ENCODE assay signal across 9 cellular contexts in genomic region chr14:65940056-65940735, GRCh38.
DNase-seq lines count a peak whose midpoint lies in the region; ATAC-seq, FAIRE-seq and TF ChIP-seq lines count a peak whose summit lies in the region.
"Had no signal": no experiment of that assay in that cellular context is flagged by ENCODE, and none has a peak within 500 bp of the region (broad histone marks: within the 10 kb centered on the region; RNA-seq: fewer than 3 reads in every experiment).

No MANE protein-coding gene starts in this region.

- peak; percentile 5 for FAIRE-seq in GM12891 (lab: Jason Lieb, UNC)

- TF ChIP-seq POLR2A in GM12891 (IDR thresholded peaks at IDR 0.05; ENCODE audit: low read depth, low read length): no peak
- TF ChIP-seq POLR2A in GM18505 (IDR thresholded peaks at IDR 0.05; ENCODE audit: borderline replicate concordance, extremely low read depth, insufficient read depth, insufficient read length): no peak

- peak; percentile 12; the same call in 1 of the 2 replicates for TF ChIP-seq CTCF in AG10803 (conservative IDR thresholded peaks at IDR 0.05; ENCODE audit: low read length)
- TF ChIP-seq CTCF in cardiac fibroblast (IDR thresholded peaks at IDR 0.05; ENCODE audit: low read depth, low read length): peak; percentile 20
- TF ChIP-seq CTCF in lower lobe of right lung (IDR thresholded peaks at IDR 0.05): no peak

- H3K9me3 ChIP-seq in T-helper 17 cell (ENCODE audit: control insufficient read depth, low read length, poor library complexity, severe bottlenecking) (no peaks in the 10 kb centered on the region), lower lobe of right lung (no peaks in the 10 kb centered on the region)

- DNase-seq in AG10803 (ENCODE audit: low read depth) (no peak), GM12891 (ENCODE audit: insufficient read length, low spot score) (no peak), NCI-H146 (lab: John Stamatoyannopoulos, UW) (peak; percentile 73), cardiac fibroblast (ENCODE audit: low read depth in 2 of 2) (peak in 1 of 2 donors; percentile 11), T-helper 17 cell (no peak), lower lobe of right lung (no peak)
- DNase-seq in stimulated activated naive CD4-positive, alpha-beta T cell treated with Interleukin-2 at 50 U/mL for 16 hours (lab: John Stamatoyannopoulos, UW): no peak

- ATAC-seq in GM18505 (IDR thresholded peaks at IDR 0.05; ENCODE audit: unreplicated experiment) (no peak), T-helper 17 cell (no peak), lower lobe of right lung (no peak)

- peaks cover 36% of the 10 kb centered on the region for H3K4me1 Mint-ChIP-seq in T-helper 17 cell

- H3K4me3 Mint-ChIP-seq in T-helper 17 cell: no peak overlapping the region
- H3K4me3 Mint-ChIP-seq: brain had no signal

- H3K27ac Mint-ChIP-seq in T-helper 17 cell: no peak overlapping the region

- H3K4me3 ChIP-seq in AG10803 (ENCODE audit: low read length) (no peak overlapping the region), cardiac fibroblast (replicated peaks in 1 of 2; ENCODE audit: low read depth in 2 of 2, low read length in 2 of 2) (no peak overlapping the region), lower lobe of right lung (no peak overlapping the region)

- intact Hi-C loops in lower lobe of right lung (cut with DNase I): no loop called here

- no peaks in the 10 kb centered on the region for H3K27me3 Mint-ChIP-seq in T-helper 17 cell
- H3K27me3 Mint-ChIP-seq: brain had no signal

- H3K36me3 ChIP-seq in lower lobe of right lung: no peaks in the 10 kb centered on the region

- no peak overlapping the region for H3K27ac ChIP-seq in lower lobe of right lung

- no peaks in the 10 kb centered on the region for H3K4me1 ChIP-seq in lower lobe of right lung

- no peaks in the 10 kb centered on the region for H3K36me3 Mint-ChIP-seq in T-helper 17 cell (ENCODE audit: low read depth)
- H3K36me3 Mint-ChIP-seq: brain had no signal

- no peaks in the 10 kb centered on the region for H3K27me3 ChIP-seq in lower lobe of right lung (ENCODE audit: low read depth)

TF ChIP-seq in GM12891, 5 proteins besides CTCF, POLR2A, EP300 and RAD21:
- TF ChIP-seq POLR2AphosphoS5 (IDR thresholded peaks at IDR 0.05; ENCODE audit: low read depth, low read length) (no peak), POU2F2 (IDR thresholded peaks at IDR 0.05; ENCODE audit: low read depth, low read length) (no peak), TAF1 (IDR thresholded peaks at IDR 0.05; ENCODE audit: low read depth, low read length) (no peak), PAX5 (IDR thresholded peaks at IDR 0.05; ENCODE audit: insufficient read depth, low read length, severe bottlenecking) (no peak), SPI1 (IDR thresholded peaks at IDR 0.05; ENCODE audit: low read depth, low read length) (no peak)
